Comparison of ENCODE assay signal across 8 cellular contexts in the genomic region with DNA sequence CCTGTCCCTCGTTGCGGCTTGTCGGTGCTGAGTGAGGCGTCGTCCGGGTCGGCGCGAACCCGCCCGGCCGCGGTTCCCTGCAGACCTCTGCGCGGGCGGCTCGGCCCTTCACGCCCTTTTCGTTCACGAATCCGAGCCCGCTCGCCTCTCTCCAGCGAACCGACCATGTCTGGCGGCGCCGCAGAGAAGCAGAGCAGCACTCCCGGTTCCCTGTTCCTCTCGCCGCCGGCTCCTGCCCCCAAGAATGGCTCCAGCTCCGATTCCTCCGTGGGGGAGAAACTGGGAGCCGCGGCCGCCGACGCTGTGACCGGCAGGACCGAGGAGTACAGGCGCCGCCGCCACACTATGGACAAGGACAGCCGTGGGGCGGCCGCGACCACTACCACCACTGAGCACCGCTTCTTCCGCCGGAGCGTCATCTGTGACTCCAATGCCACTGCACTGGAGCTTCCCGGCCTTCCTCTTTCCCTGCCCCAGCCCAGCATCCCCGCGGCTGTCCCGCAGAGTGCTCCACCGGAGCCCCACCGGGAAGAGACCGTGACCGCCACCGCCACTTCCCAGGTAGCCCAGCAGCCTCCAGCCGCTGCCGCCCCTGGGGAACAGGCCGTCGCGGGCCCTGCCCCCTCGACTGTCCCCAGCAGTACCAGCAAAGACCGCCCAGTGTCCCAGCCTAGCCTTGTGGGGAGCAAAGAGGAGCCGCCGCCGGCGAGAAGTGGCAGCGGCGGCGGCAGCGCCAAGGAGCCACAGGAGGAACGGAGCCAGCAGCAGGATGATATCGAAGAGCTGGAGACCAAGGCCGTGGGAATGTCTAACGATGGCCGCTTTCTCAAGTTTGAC. TPM values are rescaled to one million over a fixed set of nuclear protein-coding genes. Genes with fewer than 3 reads are reported as not detected.
A peak's percentile ranks its signal among the peaks of the same experiment; 100 is the strongest.
DNase-seq lines count a peak whose midpoint lies in the region; ATAC-seq and TF ChIP-seq lines count a peak whose summit lies in the region.

No MANE protein-coding gene starts in this region.

- peaks cover 10% of the 10 kb centered on the region for H3K4me1 ChIP-seq in mesodermal cell (ENCODE audit: control insufficient read depth, insufficient read depth, low read length, poor library complexity, severe bottlenecking)

- H3K36me3 ChIP-seq in mesodermal cell (ENCODE audit: control insufficient read depth, insufficient read depth, low read length) = peaks cover 14% of the 10 kb centered on the region

- H3K4me3 ChIP-seq in AG09309 (ENCODE audit: control insufficient read depth, low read depth, low read length) = peak overlapping the region; percentile 81
- peak overlapping the region; percentile 87 for H3K4me3 ChIP-seq in mesodermal cell (ENCODE audit: extremely low read depth, insufficient read depth, low read length, poor library complexity, severe bottlenecking)

- ATAC-seq in GM19035 (IDR thresholded peaks at IDR 0.05; ENCODE audit: unreplicated experiment) = peak; percentile 4

- TF ChIP-seq CTCF in AG09309 (IDR thresholded peaks at IDR 0.05; ENCODE audit: control insufficient read depth, insufficient read depth, low read depth, low read length, missing control alignments) = peak; percentile 9

- H3K9me3 ChIP-seq in mesodermal cell (ENCODE audit: control insufficient read depth, low read length) = no peaks in the 10 kb centered on the region

- no peak overlapping the region for H3K27ac ChIP-seq in mesodermal cell (ENCODE audit: low read depth, low read length, severe bottlenecking)

- WGBS in mesodermal cell (ENCODE audit: insufficient coverage in 2 of 2), 2 experiments = 0% methylated on average over 70 to 75 of the region's 81 CpGs

- DNase-seq in AG09309 (ENCODE audit: low read depth) = no peak
- peak; percentile 53 for DNase-seq in HuH-7.5 (ENCODE audit: low spot score)
- DNase-seq in activated CD4-positive, alpha-beta T cell treated with anti-CD3 and anti-CD28 coated beads, Interleukin-2, amount 50 U/mL, for 1 hour = peak; percentile 46
- DNase-seq in effector CD4-positive, alpha-beta T cell = peak; percentile 29
- peak; percentile 22 for DNase-seq in stimulated activated CD8-positive, alpha-beta memory T cell treated with anti-CD3 and anti-CD28 coated beads, Interleukin-4, amount 100 ng/mL, for 24 hours (ENCODE audit: low read depth)
- DNase-seq in RKO (ENCODE audit: low spot score) = no peak

RNA-seq across cellular contexts. Expression of a gene that starts 1.2 kb away (rescaled TPM):
- 95.2 TPM for polyA plus RNA-seq in mesodermal cell (2013, experiment 1 of 2)
- polyA plus RNA-seq in mesodermal cell (2013, experiment 2 of 2) = 88.1 TPM

Comparison
In these comparisons a context has a peak if more than half of its experiments do, and no peak if none do; other contexts are left out.
1. DNase-seq: peak in HuH-7.5 (single experiment), activated CD4-positive, alpha-beta T cell treated with anti-CD3 and anti-CD28 coated beads, Interleukin-2, amount 50 U/mL, for 1 hour (single experiment), effector CD4-positive, alpha-beta T cell (single experiment) and stimulated activated CD8-positive, alpha-beta memory T cell treated with anti-CD3 and anti-CD28 coated beads, Interleukin-4, amount 100 ng/mL, for 24 hours (single experiment); none in AG09309 (single experiment) and RKO (single experiment).